ENCODE assay signal across 11 cellular contexts in genomic region chr10:127148933-127149220, GRCh38. TPM values are rescaled to one million over a fixed set of nuclear protein-coding genes. Genes with fewer than 3 reads are reported as not detected.
DNase-seq lines count a peak whose midpoint lies in the region; ATAC-seq, FAIRE-seq and TF ChIP-seq lines count a peak whose summit lies in the region.
"Had no signal": no experiment of that assay in that cellular context is flagged by ENCODE, and none has a peak within 500 bp of the region (broad histone marks: within the 10 kb centered on the region; RNA-seq: fewer than 3 reads in every experiment).

No MANE protein-coding gene starts in this region.

- H3K9me3 Mint-ChIP-seq in stimulated activated effector memory CD8-positive, alpha-beta T cell treated with anti-CD3 and anti-CD28 coated beads, Interleukin-12 subunit alpha, Interleukin-12 subunit beta, amount 100 ng/mL, for 72 hours = no peaks in the 10 kb centered on the region
- H3K9me3 Mint-ChIP-seq: activated CD4-positive, alpha-beta memory T cell treated with anti-CD3 and anti-CD28 coated beads, Interleukin-2, amount 10 ng/mL, durations not matched to agents 7 days and 5 days had no signal

- peak overlapping the region; percentile 4; the same call in 1 of the 2 replicates for H3K4me3 ChIP-seq in HFF-Myc (replicated peaks; ENCODE audit: low read depth, low read length)
- no peak overlapping the region for H3K4me3 ChIP-seq in epithelial cell of proximal tubule (ENCODE audit: low read depth, low read length)

- H3K27ac Mint-ChIP-seq in stimulated activated effector memory CD8-positive, alpha-beta T cell treated with anti-CD3 and anti-CD28 coated beads, Interleukin-12 subunit alpha, Interleukin-12 subunit beta, amount 100 ng/mL, for 72 hours = no peak overlapping the region
- H3K27ac Mint-ChIP-seq: activated CD4-positive, alpha-beta memory T cell treated with anti-CD3 and anti-CD28 coated beads, Interleukin-2, amount 10 ng/mL, durations not matched to agents 7 days and 5 days had no signal

- H3K36me3 Mint-ChIP-seq in stimulated activated effector memory CD8-positive, alpha-beta T cell treated with anti-CD3 and anti-CD28 coated beads, Interleukin-12 subunit alpha, Interleukin-12 subunit beta, amount 100 ng/mL, for 72 hours = no peaks in the 10 kb centered on the region

- no peak for DNase-seq in HFF-Myc (ENCODE audit: extremely low read depth, low read depth)
- DNase-seq in RCC 7860 (ENCODE audit: low spot score) = peak; percentile 82
- DNase-seq in epithelial cell of proximal tubule (ENCODE audit: low read depth) = peak; percentile 89
- DNase-seq in stimulated activated effector memory CD8-positive, alpha-beta T cell treated with anti-CD3 and anti-CD28 coated beads, Interleukin-12 subunit alpha, Interleukin-12 subunit beta, amount 100 ng/mL, for 72 hours (ENCODE audit: low spot score in 2 of 2) = no peak
- no peak for DNase-seq in occipital lobe (lab: John Stamatoyannopoulos, UW)
- DNase-seq in GM19240 (ENCODE audit: insufficient read length, low spot score) = no peak
- DNase-seq: activated CD4-positive, alpha-beta memory T cell treated with anti-CD3 and anti-CD28 coated beads, Interleukin-2, amount 10 ng/mL, durations not matched to agents 7 days and 5 days; DND-41; NCI-H2081 had no signal

- no peak for FAIRE-seq in RCC 7860 (lab: Jason Lieb, UNC)

- H3K4me3 Mint-ChIP-seq in stimulated activated effector memory CD8-positive, alpha-beta T cell treated with anti-CD3 and anti-CD28 coated beads, Interleukin-12 subunit alpha, Interleukin-12 subunit beta, amount 100 ng/mL, for 72 hours = no peak overlapping the region
- H3K4me3 Mint-ChIP-seq: activated CD4-positive, alpha-beta memory T cell treated with anti-CD3 and anti-CD28 coated beads, Interleukin-2, amount 10 ng/mL, durations not matched to agents 7 days and 5 days had no signal

- H3K4me1 Mint-ChIP-seq in stimulated activated effector memory CD8-positive, alpha-beta T cell treated with anti-CD3 and anti-CD28 coated beads, Interleukin-12 subunit alpha, Interleukin-12 subunit beta, amount 100 ng/mL, for 72 hours = no peaks in the 10 kb centered on the region

- peak; percentile 59 for ATAC-seq in stimulated activated effector memory CD8-positive, alpha-beta T cell treated with anti-CD3 and anti-CD28 coated beads, Interleukin-12 subunit alpha, Interleukin-12 subunit beta, amount 100 ng/mL, for 72 hours
- ATAC-seq in HG03521 (IDR thresholded peaks at IDR 0.05; ENCODE audit: unreplicated experiment) = no peak

- TF ChIP-seq CTCF in HFF-Myc (IDR thresholded peaks at IDR 0.05; ENCODE audit: low read depth, low read length, missing control alignments) (no peak), epithelial cell of proximal tubule (conservative IDR thresholded peaks at IDR 0.05; ENCODE audit: low read depth, low read length) (no peak)

RNA-seq across cellular contexts. Expression of gene INSYN2A, which starts 47.5 kb away (rescaled TPM):
- total RNA-seq in epithelial cell of proximal tubule (0.07 and 0.29 TPM in 2 replicates), occipital lobe (7.8 TPM)
- total RNA-seq: activated CD4-positive, alpha-beta memory T cell treated with anti-CD3 and anti-CD28 coated beads, Interleukin-2, amount 10 ng/mL, durations not matched to agents 7 days and 5 days; SK-MEL-5 had no signal

Comparison
In these comparisons a context has a peak if more than half of its experiments do, and no peak if none do; other contexts are left out.
1. DNase-seq: peak in RCC 7860 (single experiment) and epithelial cell of proximal tubule (single experiment); none in HFF-Myc (single experiment), stimulated activated effector memory CD8-positive, alpha-beta T cell treated with anti-CD3 and anti-CD28 coated beads, Interleukin-12 subunit alpha, Interleukin-12 subunit beta, amount 100 ng/mL, for 72 hours (0 of 2), occipital lobe (single experiment) and GM19240 (single experiment).